8 cellular contexts compared by ENCODE assay signal in the genomic region with DNA sequence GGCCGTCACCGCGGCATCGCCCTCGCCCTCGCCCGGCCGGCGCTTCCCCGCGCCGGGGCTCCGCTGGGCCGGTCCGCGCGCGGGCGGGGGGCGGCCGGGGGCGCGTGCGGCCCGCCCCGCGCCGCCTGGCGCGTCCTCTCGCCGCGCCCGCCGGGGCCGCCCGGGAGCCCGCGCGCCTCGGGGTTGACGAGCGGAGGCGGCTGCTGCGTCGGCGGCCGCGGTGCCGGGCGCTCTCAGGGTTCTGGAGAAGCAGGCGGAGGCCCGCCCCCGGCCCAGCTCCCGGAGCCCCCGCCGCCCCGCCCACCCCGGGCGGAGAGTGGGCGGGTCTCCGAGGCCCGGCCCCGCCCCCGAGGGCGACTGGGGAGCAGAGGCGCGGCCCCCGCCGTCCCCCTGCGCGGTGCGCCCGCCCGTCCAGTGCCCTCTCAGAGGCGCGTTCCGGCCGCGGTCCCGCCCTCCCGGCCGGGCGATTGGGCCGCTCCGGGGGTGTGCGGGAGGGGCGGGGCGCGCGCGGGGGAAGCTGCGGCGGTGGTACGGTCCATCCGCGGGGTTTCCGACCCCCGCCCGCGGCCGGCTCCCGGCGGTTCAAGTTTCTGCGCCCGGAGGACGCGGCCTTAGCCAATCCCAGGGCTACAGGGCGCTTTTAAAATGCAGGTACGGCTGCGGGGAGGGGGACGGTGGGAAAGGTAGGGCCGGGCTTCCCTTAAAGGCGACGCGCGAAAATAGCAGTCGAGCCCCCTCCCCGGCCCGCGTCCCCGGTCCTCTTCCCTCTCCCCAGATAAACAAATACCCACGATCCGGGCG.
DNase-seq lines count a peak whose midpoint lies in the region; ATAC-seq and TF ChIP-seq lines count a peak whose summit lies in the region.

A gene (minus strand): TSS at position 243 of the 801 bp plus-strand sequence. CDS start 248 bp downstream, outside the sequence.

- peak within 1 kb of the TSS; percentile 54 for H3K9ac ChIP-seq in iPS-15b (ENCODE audit: low read depth, low read length)

- H3K4me1 ChIP-seq in iPS-15b (ENCODE audit: control insufficient read depth, insufficient read depth, low read length), result peaks cover 9% of the 10 kb centered on the region

- peak; percentile 35 for ATAC-seq in HG03060 (IDR thresholded peaks at IDR 0.05; ENCODE audit: low read depth, unreplicated experiment)

- no peaks in the 10 kb centered on the region for H3K36me3 ChIP-seq in iPS-15b (ENCODE audit: control insufficient read depth, insufficient read depth, low read length)

- peaks cover 39% of the 10 kb centered on the region for H3K27me3 ChIP-seq in iPS-15b (ENCODE audit: control insufficient read depth, insufficient read depth, low read length)

- H3K4me3 ChIP-seq in iPS-15b (ENCODE audit: low read depth, low read length), result peak within 1 kb of the TSS; percentile 69
- peak within 1 kb of the TSS; percentile 72 for H3K4me3 ChIP-seq in skeletal muscle cell (ENCODE audit: low read depth, low read length)

- no peak for TF ChIP-seq CTCF in VCaP (conservative IDR thresholded peaks at IDR 0.05)

- in situ Hi-C loops in T47D (cut with HindIII; ENCODE audit: low pct_unique_long_range_greater_than_20kb, low sequenced_read_pairs), result no loop called here

- H3K9me3 ChIP-seq in iPS-15b (ENCODE audit: control insufficient read depth, insufficient read depth, low read length), result no peaks in the 10 kb centered on the region

- DNase-seq in NK-92 (lab: John Stamatoyannopoulos, UW; ENCODE audit: unreplicated experiment) (peak; percentile 45), NCI-H2107 treated with DMSO at 0.1 percent for 48 hours (lab: John Stamatoyannopoulos, UW; ENCODE audit: unreplicated experiment) (peak; percentile 96), T47D (ENCODE audit: low read depth in 1 of 2, low spot score in 1 of 2) (peak; percentile 99), skeletal muscle cell (ENCODE audit: low read depth) (peak; percentile 85)
- DNase-seq in NK-92 treated with Interleukin-12 subunit alpha and Interleukin-12 subunit beta, amount 100 ng/mL, for 24 hours (lab: John Stamatoyannopoulos, UW), result no peak

- H3K27ac ChIP-seq in VCaP, result peak within 1 kb of the TSS; percentile 94
